ENCODE assay signal across 2 cellular contexts in the genomic region with DNA sequence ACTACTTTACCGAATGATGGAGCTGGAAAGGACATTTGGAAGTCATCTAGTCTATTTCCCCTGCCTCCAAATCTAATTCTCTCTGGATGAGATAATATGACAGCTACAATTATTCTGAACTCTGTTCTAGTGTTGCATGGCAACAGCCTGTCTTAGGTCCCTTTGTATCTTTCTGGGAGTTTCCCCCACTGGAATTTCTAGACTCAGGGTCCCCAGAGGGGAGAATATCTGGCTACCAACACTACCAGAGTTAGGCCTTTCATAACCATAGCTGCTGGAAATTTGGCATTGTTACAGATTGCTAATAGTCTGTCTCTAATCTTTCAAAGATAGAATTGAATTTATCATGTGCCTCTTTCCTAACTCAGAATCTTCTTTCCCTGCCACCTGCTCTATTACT.
TF ChIP-seq lines count a peak whose summit lies in the region.

No MANE protein-coding gene starts in this region.

TF ChIP-seq in A549, 52 proteins besides CTCF, POLR2A, EP300 and RAD21 (continued from another document):
- TF ChIP-seq TP53 (CRISPR knock-in tag; IDR thresholded peaks at IDR 0.05) (no peak), ELK1 (IDR thresholded peaks at IDR 0.05; ENCODE audit: low read depth, low read length) (no peak), HOXA7 (CRISPR knock-in tag; IDR thresholded peaks at IDR 0.05) (no peak), ZFP36 (IDR thresholded peaks at IDR 0.05; ENCODE audit: borderline replicate concordance, partially characterized antibody) (no peak), RNF2 (IDR thresholded peaks at IDR 0.05; ENCODE audit: borderline replicate concordance, low read depth) (no peak), CBX8 (IDR thresholded peaks at IDR 0.05) (no peak), CHD4 (IDR thresholded peaks at IDR 0.05; ENCODE audit: borderline replicate concordance) (no peak), HDAC2 (IDR thresholded peaks at IDR 0.05) (no peak), POLR2AphosphoS2 (conservative IDR thresholded peaks at IDR 0.05; ENCODE audit: low read length) (no peak)
- TF ChIP-seq, protein P1, sequence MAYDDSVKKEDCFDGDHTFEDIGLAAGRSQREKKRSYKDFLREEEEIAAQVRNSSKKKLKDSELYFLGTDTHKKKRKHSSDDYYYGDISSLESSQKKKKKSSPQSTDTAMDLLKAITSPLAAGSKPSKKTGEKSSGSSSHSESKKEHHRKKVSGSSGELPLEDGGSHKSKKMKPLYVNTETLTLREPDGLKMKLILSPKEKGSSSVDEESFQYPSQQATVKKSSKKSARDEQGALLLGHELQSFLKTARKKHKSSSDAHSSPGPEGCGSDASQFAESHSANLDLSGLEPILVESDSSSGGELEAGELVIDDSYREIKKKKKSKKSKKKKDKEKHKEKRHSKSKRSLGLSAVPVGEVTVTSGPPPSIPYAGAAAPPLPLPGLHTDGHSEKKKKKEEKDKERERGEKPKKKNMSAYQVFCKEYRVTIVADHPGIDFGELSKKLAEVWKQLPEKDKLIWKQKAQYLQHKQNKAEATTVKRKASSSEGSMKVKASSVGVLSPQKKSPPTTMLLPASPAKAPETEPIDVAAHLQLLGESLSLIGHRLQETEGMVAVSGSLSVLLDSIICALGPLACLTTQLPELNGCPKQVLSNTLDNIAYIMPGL (CRISPR knock-in tag; IDR thresholded peaks at IDR 0.05; ENCODE audit: borderline replicate concordance): no peak
- TF ChIP-seq, protein P2, sequence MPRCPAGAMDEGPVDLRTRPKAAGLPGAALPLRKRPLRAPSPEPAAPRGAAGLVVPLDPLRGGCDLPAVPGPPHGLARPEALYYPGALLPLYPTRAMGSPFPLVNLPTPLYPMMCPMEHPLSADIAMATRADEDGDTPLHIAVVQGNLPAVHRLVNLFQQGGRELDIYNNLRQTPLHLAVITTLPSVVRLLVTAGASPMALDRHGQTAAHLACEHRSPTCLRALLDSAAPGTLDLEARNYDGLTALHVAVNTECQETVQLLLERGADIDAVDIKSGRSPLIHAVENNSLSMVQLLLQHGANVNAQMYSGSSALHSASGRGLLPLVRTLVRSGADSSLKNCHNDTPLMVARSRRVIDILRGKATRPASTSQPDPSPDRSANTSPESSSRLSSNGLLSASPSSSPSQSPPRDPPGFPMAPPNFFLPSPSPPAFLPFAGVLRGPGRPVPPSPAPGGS (IDR thresholded peaks at IDR 0.05): no peak

TF ChIP-seq in K562, 482 proteins besides CTCF, POLR2A, EP300 and RAD21 (continued from another document):
- TF ChIP-seq RREB1 (CRISPR knock-in tag; IDR thresholded peaks at IDR 0.05) (no peak), ETS2 (tag; IDR thresholded peaks at IDR 0.05; ENCODE audit: borderline replicate concordance, poor library complexity, severe bottlenecking) (no peak), ZNF589 (CRISPR knock-in tag; IDR thresholded peaks at IDR 0.05; ENCODE audit: low read depth) (no peak), SMARCB1 (IDR thresholded peaks at IDR 0.05; ENCODE audit: insufficient read length, low read depth) (no peak), CCNT2 (IDR thresholded peaks at IDR 0.05; ENCODE audit: borderline replicate concordance, extremely low read depth, insufficient read length, low read depth, low read length) (no peak)
TF ChIP-seq in K562: peak in this region for 1.
